23 cellular contexts compared by ENCODE assay signal in the genomic region with DNA sequence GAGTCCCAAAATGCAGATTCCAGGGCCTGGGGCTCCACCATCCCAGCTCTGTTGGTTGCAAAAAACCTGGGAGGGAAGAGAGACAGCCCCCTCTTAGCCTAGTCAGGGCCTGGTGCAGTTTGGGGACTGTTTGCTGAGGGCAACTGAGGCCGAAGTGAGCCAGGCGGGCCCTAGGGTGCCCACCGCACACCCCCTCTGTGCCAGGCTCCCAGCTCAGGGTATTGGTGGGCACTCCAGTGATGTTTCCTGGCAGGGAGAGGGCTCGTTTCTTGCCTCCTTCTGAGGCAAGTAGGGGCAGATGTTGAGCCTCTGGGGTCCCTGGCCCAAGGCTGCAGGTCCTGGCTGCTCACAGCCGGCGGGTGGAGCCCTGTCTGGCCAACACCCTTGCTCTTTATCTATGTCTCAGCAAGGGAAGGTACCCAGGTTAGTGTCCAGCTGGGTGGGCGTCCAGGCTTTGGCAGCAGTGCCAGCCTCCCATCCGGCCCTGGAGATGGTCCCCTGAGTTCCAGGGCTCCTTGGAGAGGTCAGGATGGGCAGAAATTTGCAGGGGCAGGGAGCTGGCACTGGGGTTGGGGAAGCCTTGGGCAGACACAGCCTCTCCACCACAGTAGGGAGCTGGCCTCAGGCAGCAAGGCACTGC.
"Had no signal": no experiment of that assay in that cellular context is flagged by ENCODE, and none has a peak within 500 bp of the region (broad histone marks: within the 10 kb centered on the region; RNA-seq: fewer than 3 reads in every experiment).

No MANE protein-coding gene starts in this region.

- ATAC-seq: activated CD4-positive, CD25-positive, alpha-beta regulatory T cell treated with anti-CD3 and anti-CD28 coated beads, Interleukin-2, amount 50 U/mL, for 24 hours; activated T-cell treated with anti-CD3 and anti-CD28 coated beads, Interleukin-2, amount 50 U/mL, for 72 hours; effector memory CD8-positive, alpha-beta T cell; esophagus mucosa; gastrocnemius medialis; lower lobe of right lung; upper lobe of right lung had no signal

- H3K4me3 ChIP-seq: gastrocnemius medialis, lower lobe of right lung, thyroid gland, upper lobe of right lung had no signal

- H3K27ac ChIP-seq: gastrocnemius medialis, lower lobe of right lung, thyroid gland, upper lobe of right lung, VCaP had no signal

- H3K27ac Mint-ChIP-seq: activated CD4-positive, alpha-beta memory T cell treated with anti-CD3 and anti-CD28 coated beads, Interleukin-2, amount 10 ng/mL, durations not matched to agents 7 days and 5 days; activated CD4-positive, alpha-beta T cell treated with anti-CD3 and anti-CD28 coated beads, Interleukin-2, amount 10 ng/mL, durations not matched to agents 24 days and 14 days; activated naive CD4-positive, alpha-beta T cell treated with anti-CD3 and anti-CD28 coated beads, Interleukin-2, amount 10 ng/mL, durations not matched to agents 7 days and 5 days; activated T-cell treated with anti-CD3 and anti-CD28 coated beads, Interleukin-2, amount 50 U/mL, for 72 hours had no signal

- H3K27me3 ChIP-seq: gastrocnemius medialis, thyroid gland, upper lobe of right lung had no signal

- H3K4me3 Mint-ChIP-seq: activated CD4-positive, alpha-beta memory T cell treated with anti-CD3 and anti-CD28 coated beads, Interleukin-2, amount 10 ng/mL, durations not matched to agents 7 days and 5 days; activated CD4-positive, alpha-beta T cell treated with anti-CD3 and anti-CD28 coated beads, Interleukin-2, amount 10 ng/mL, durations not matched to agents 24 days and 14 days; activated naive CD4-positive, alpha-beta T cell treated with anti-CD3 and anti-CD28 coated beads, Interleukin-2, amount 10 ng/mL, durations not matched to agents 7 days and 5 days; activated T-cell treated with anti-CD3 and anti-CD28 coated beads, Interleukin-2, amount 50 U/mL, for 72 hours; brain; effector memory CD8-positive, alpha-beta T cell; naive B cell; neural crest cell had no signal

- H3K9me3 ChIP-seq: gastrocnemius medialis, lower lobe of right lung, thyroid gland, upper lobe of right lung had no signal

- DNase-seq: activated CD4-positive, alpha-beta memory T cell treated with anti-CD3 and anti-CD28 coated beads, Interleukin-2, amount 10 ng/mL, durations not matched to agents 7 days and 5 days; activated CD4-positive, alpha-beta T cell treated with anti-CD3 and anti-CD28 coated beads, Interleukin-2, amount 10 ng/mL, durations not matched to agents 24 days and 14 days; activated effector memory CD4-positive, alpha-beta T cell treated with anti-CD3 and anti-CD28 coated beads, Interleukin-2, amount 50 U/mL, for 16 hours; activated naive CD4-positive, alpha-beta T cell treated with anti-CD3 and anti-CD28 coated beads, Interleukin-2, amount 10 ng/mL, durations not matched to agents 7 days and 5 days; activated T-cell treated with anti-CD3 and anti-CD28 coated beads, Interleukin-2, amount 50 U/mL, for 72 hours; aorta; effector memory CD8-positive, alpha-beta T cell; gastrocnemius medialis; hippocampal formation; islet precursor cell; lower lobe of right lung; naive B cell; retina; stimulated activated CD4-positive, alpha-beta T cell treated with anti-CD3 and anti-CD28 coated beads, Interleukin-4, amount 100 ng/mL, for 24 hours; stimulated activated naive CD4-positive, alpha-beta T cell treated with Interleukin-2 at 50 U/mL for 16 hours; SW 1271; thyroid gland; upper lobe of right lung had no signal

- H3K36me3 ChIP-seq: gastrocnemius medialis, lower lobe of right lung, thyroid gland, upper lobe of right lung had no signal

- H3K4me1 ChIP-seq: gastrocnemius medialis, lower lobe of right lung, thyroid gland, upper lobe of right lung had no signal

- H3K4me1 Mint-ChIP-seq: activated CD4-positive, alpha-beta T cell treated with anti-CD3 and anti-CD28 coated beads, Interleukin-2, amount 10 ng/mL, durations not matched to agents 24 days and 14 days; activated naive CD4-positive, alpha-beta T cell treated with anti-CD3 and anti-CD28 coated beads, Interleukin-2, amount 10 ng/mL, durations not matched to agents 7 days and 5 days; brain had no signal

- H3K27me3 Mint-ChIP-seq: activated CD4-positive, alpha-beta memory T cell treated with anti-CD3 and anti-CD28 coated beads, Interleukin-2, amount 10 ng/mL, durations not matched to agents 7 days and 5 days; activated CD4-positive, alpha-beta T cell treated with anti-CD3 and anti-CD28 coated beads, Interleukin-2, amount 10 ng/mL, durations not matched to agents 24 days and 14 days; activated naive CD4-positive, alpha-beta T cell treated with anti-CD3 and anti-CD28 coated beads, Interleukin-2, amount 10 ng/mL, durations not matched to agents 7 days and 5 days; effector memory CD8-positive, alpha-beta T cell; naive B cell had no signal
